12 cellular contexts compared by ENCODE assay signal in the genomic region with DNA sequence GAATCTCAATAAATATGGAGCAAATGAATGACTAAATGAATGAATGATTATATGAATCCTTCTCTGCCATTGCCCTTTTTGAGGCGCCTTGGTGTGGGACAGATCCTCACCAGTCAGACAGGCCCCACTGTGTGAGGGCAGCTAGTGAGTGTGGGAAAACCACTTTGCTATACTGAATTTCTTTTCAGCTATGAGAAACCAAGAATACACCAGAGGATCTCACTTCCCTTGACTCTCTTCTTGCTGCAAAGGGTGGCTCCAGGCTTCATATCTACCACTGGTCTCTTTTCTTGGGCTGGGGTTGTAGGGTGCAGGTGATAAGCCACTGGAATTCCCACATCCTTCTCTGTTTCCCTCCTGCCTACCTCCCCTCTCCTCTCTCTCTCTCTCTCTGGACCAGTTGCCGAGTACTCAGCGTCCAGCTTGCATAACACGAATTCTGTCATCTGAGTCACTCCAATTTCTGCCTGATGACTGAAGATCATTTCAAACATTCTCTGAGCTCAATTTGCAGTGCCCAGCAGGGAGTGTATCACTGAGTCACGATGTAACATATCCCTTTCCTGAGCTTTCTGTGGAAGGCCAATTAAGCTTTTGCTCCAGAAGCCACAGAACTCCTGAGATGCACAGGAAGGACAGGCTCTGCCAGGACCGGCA.
DNase-seq lines count a peak whose midpoint lies in the region.
"Had no signal": no experiment of that assay in that cellular context is flagged by ENCODE, and none has a peak within 500 bp of the region (broad histone marks: within the 10 kb centered on the region; RNA-seq: fewer than 3 reads in every experiment).

No MANE protein-coding gene starts in this region.

- DNase-seq in Daoy (ENCODE audit: low read depth) (peak; percentile 86), LHCN-M2 (ENCODE audit: low read depth) (peak; percentile 98), cerebellum (ENCODE audit: low spot score) (peak; percentile 34), non-pigmented ciliary epithelial cell (ENCODE audit: low read depth) (peak; percentile 53), MV-4-11 (lab: John Stamatoyannopoulos, UW) (no peak), cerebellar nuclear complex (lab: John Stamatoyannopoulos, UW) (no peak), dermis blood vessel endothelial cell (no peak)
- no peak for DNase-seq in activated naive CD4-positive, alpha-beta T cell treated with Interleukin-2 at 50 U/mL for 16 hours
- DNase-seq: CD4-positive, alpha-beta memory T cell; NCI-H1694; sigmoid colon; stimulated activated CD8-positive, alpha-beta memory T cell treated with anti-CD3 and anti-CD28 coated beads, Interleukin-4, amount 100 ng/mL, for 48 hours had no signal

Comparison
In these comparisons a context has a peak if more than half of its experiments do, and no peak if none do; other contexts are left out.
1. DNase-seq: peak in Daoy (single experiment), LHCN-M2 (single experiment), cerebellum (single experiment) and non-pigmented ciliary epithelial cell (single experiment); none in MV-4-11 (single experiment), activated naive CD4-positive, alpha-beta T cell treated with Interleukin-2 at 50 U/mL for 16 hours (single experiment), cerebellar nuclear complex (0 of 2) and dermis blood vessel endothelial cell (single experiment).